ENCODE assay signal across 8 cellular contexts in genomic region chrX:130401415-130402210, GRCh38. TPM values are rescaled to one million over a fixed set of nuclear protein-coding genes. Genes with fewer than 3 reads are reported as not detected.
DNase-seq lines count a peak whose midpoint lies in the region; ATAC-seq and TF ChIP-seq lines count a peak whose summit lies in the region.

Gene RBMX2, plus strand, starts transcription at chrX:130401987. Its CDS starts 46 bp downstream, at chrX:130402033.

- BruUV-seq in IMR-90 (replicated peaks; lab: Mats Ljungman, UMichigan): no TSS peak

- H3K36me3 ChIP-seq in IMR-90 (ENCODE audit: control insufficient read depth, insufficient read depth, low read length) (peaks cover 8% of the 10 kb centered on the region; the same call in 1 of the 2 replicates), muscle layer of duodenum (ENCODE audit: control insufficient read depth in 1 of 2, insufficient read depth in 2 of 2, low read length in 2 of 2) (peaks cover 3 to 10% of the 10 kb centered on the region in 2 donors)

- peak within 1 kb of the TSS; percentile 89 for H3K27ac Mint-ChIP-seq in stimulated activated effector memory CD8-positive, alpha-beta T cell treated with anti-CD3 and anti-CD28 coated beads, Interleukin-12 subunit alpha, Interleukin-12 subunit beta, amount 100 ng/mL, for 72 hours

- H3K4me3 Mint-ChIP-seq in stimulated activated effector memory CD8-positive, alpha-beta T cell treated with anti-CD3 and anti-CD28 coated beads, Interleukin-12 subunit alpha, Interleukin-12 subunit beta, amount 100 ng/mL, for 72 hours: peak within 1 kb of the TSS; percentile 86

- TF ChIP-seq RAD21 in IMR-90 (IDR thresholded peaks at IDR 0.05; ENCODE audit: low read length): no peak

- H3K4me2 ChIP-seq in IMR-90 (ENCODE audit: low read depth, low read length): peak within 1 kb of the TSS; percentile 88

- POLR2A ChIA-PET in IMR-90 (lab: Charles Lee; ENCODE audit: unreplicated experiment): interaction anchor here (0.5 kb wide), 1 partner anchor 223 kb away, joined by 5 read pairs; no protein-coding TSS in a partner anchor

- dilution Hi-C loops in IMR-90 (cut with HindIII; ENCODE audit: low sequenced_read_pairs, unreplicated experiment): no loop called here

- DNase-seq in DMS53 (lab: John Stamatoyannopoulos, UW) (peak; percentile 85), IMR-90 (peak; percentile 61)
- DNase-seq in activated T-cell treated with anti-CD3 and anti-CD28 coated beads, Interleukin-2, amount 50 U/mL, for 48 hours: peak; percentile 69 to 77
- peak; percentile 46 to 75 for DNase-seq in stimulated activated effector memory CD8-positive, alpha-beta T cell treated with anti-CD3 and anti-CD28 coated beads, Interleukin-12 subunit alpha, Interleukin-12 subunit beta, amount 100 ng/mL, for 72 hours (ENCODE audit: low spot score in 2 of 2)

- H3K4ac ChIP-seq in IMR-90 (ENCODE audit: low read depth, low read length): peak within 1 kb of the TSS; percentile 77

- H3K4me1 Mint-ChIP-seq in stimulated activated effector memory CD8-positive, alpha-beta T cell treated with anti-CD3 and anti-CD28 coated beads, Interleukin-12 subunit alpha, Interleukin-12 subunit beta, amount 100 ng/mL, for 72 hours: peaks cover 6% of the 10 kb centered on the region

- ATAC-seq in GM21529 (IDR thresholded peaks at IDR 0.05; ENCODE audit: unreplicated experiment): peak; percentile 95
- peak; percentile 97 for ATAC-seq in IMR-90 (ENCODE audit: low read depth)
- ATAC-seq in esophagus mucosa: peak; percentile 90
- ATAC-seq in stimulated activated effector memory CD8-positive, alpha-beta T cell treated with anti-CD3 and anti-CD28 coated beads, Interleukin-12 subunit alpha, Interleukin-12 subunit beta, amount 100 ng/mL, for 72 hours: peak; percentile 96

- intact Hi-C loops in IMR-90 (cut with micrococcal nuclease): no loop called here

- H3K9me1 ChIP-seq in IMR-90 (ENCODE audit: insufficient read depth, low read length): no peaks in the 10 kb centered on the region

- in situ Hi-C loops in IMR-90 (cut with MboI; ENCODE audit: low sequenced_read_pairs): no loop called here

- WGBS in IMR-90 (ENCODE audit: extremely low coverage in 2 of 2, insufficient read length in 1 of 2), 2 experiments: 26% methylated on average over 21 of the region's 47 CpGs; no CpG with 5 or more reads in 1 of the 2 experiments

- no peak for TF ChIP-seq CTCF in IMR-90 (conservative IDR thresholded peaks at IDR 0.05; ENCODE audit: low read depth, low read length)

- CTCF ChIA-PET in IMR-90 (lab: Yijun Ruan, JAX): interaction anchor here (1.4 kb wide), 1 partner anchor 515 kb away, joined by 4 read pairs; no protein-coding TSS in a partner anchor

- H3K9me3 ChIP-seq in IMR-90 (ENCODE audit: control insufficient read depth, insufficient read depth, low read length): no peaks in the 10 kb centered on the region
- no peaks in the 10 kb centered on the region for H3K9me3 ChIP-seq in muscle layer of duodenum (ENCODE audit: control insufficient read depth in 1 of 2, low read length in 2 of 2)

- H3K23ac ChIP-seq in IMR-90 (ENCODE audit: low read depth, low read length): peak within 1 kb of the TSS; percentile 83

- H2AFZ ChIP-seq in IMR-90 (replicated peaks; ENCODE audit: low read length, poor library complexity): peak within 1 kb of the TSS; percentile 87

- no peaks in the 10 kb centered on the region for H3K9me3 Mint-ChIP-seq in stimulated activated effector memory CD8-positive, alpha-beta T cell treated with anti-CD3 and anti-CD28 coated beads, Interleukin-12 subunit alpha, Interleukin-12 subunit beta, amount 100 ng/mL, for 72 hours

- H3K27me3 ChIP-seq in IMR-90 (ENCODE audit: control insufficient read depth, insufficient read depth, low read length): no peaks in the 10 kb centered on the region; the same call in 1 of the 2 replicates
- no peaks in the 10 kb centered on the region for H3K27me3 ChIP-seq in muscle layer of duodenum (ENCODE audit: low read depth, low read length)

- H3K27ac ChIP-seq in IMR-90 (ENCODE audit: insufficient read depth, low read length) (peak within 1 kb of the TSS; percentile 83), muscle layer of duodenum (ENCODE audit: low read length) (peak within 1 kb of the TSS; percentile 77)

- H3K4me1 ChIP-seq in IMR-90 (ENCODE audit: control insufficient read depth, insufficient read depth, low read length) (no peaks in the 10 kb centered on the region), muscle layer of duodenum (ENCODE audit: control insufficient read depth in 1 of 2, insufficient read depth in 2 of 2, low read length in 2 of 2) (peaks cover 0 to 15% of the 10 kb centered on the region in 2 donors)

- H4K8ac ChIP-seq in IMR-90 (ENCODE audit: low read depth in 2 of 2, low read length in 2 of 2): peak within 1 kb of the TSS; percentile 71 to 95

- H2BK5ac ChIP-seq in IMR-90 (ENCODE audit: low read depth, low read length, poor library complexity, severe bottlenecking): peak within 1 kb of the TSS; percentile 58

- peak within 1 kb of the TSS; percentile 95 for H3K14ac ChIP-seq in IMR-90 (replicated peaks; ENCODE audit: low read depth, low read length)

- TF ChIP-seq POLR2A in IMR-90 (IDR thresholded peaks at IDR 0.05; ENCODE audit: low read depth, low read length): no peak

- H3K36me3 Mint-ChIP-seq in stimulated activated effector memory CD8-positive, alpha-beta T cell treated with anti-CD3 and anti-CD28 coated beads, Interleukin-12 subunit alpha, Interleukin-12 subunit beta, amount 100 ng/mL, for 72 hours: peaks cover 29% of the 10 kb centered on the region

- peak within 1 kb of the TSS; percentile 87 for H3K4me3 ChIP-seq in IMR-90 (ENCODE audit: insufficient read depth, low read depth, low read length)
- peak within 1 kb of the TSS; percentile 75 to 90 for H3K4me3 ChIP-seq in muscle layer of duodenum (ENCODE audit: low read depth in 1 of 2, low read length in 2 of 2)

- no peak within 1 kb of the TSS; the same call in 1 of the 2 replicates for H2AK5ac ChIP-seq in IMR-90 (ENCODE audit: low read depth, low read length)

- H4K20me1 ChIP-seq in IMR-90 (ENCODE audit: insufficient read depth, low read length): no peaks in the 10 kb centered on the region

- peak within 1 kb of the TSS; percentile 50; the same call in 1 of the 2 replicates for H4K91ac ChIP-seq in IMR-90 (ENCODE audit: insufficient read depth, low read depth, low read length)

- H2BK120ac ChIP-seq in IMR-90 (ENCODE audit: low read depth, low read length): no peak within 1 kb of the TSS

- H3K56ac ChIP-seq in IMR-90 (ENCODE audit: extremely low read depth, insufficient read depth, low read length): peak within 1 kb of the TSS; percentile 83; the same call in 1 of the 2 replicates

- H3K79me1 ChIP-seq in IMR-90 (ENCODE audit: low read depth in 1 of 2, low read length in 2 of 2): peaks cover 3 to 10% of the 10 kb centered on the region in 2 experiments; a peak in 2 of 4 replicates

- H2AK9ac ChIP-seq in IMR-90 (replicated peaks; ENCODE audit: low read depth, low read length, poor library complexity): peak within 1 kb of the TSS; percentile 69

- no peak within 1 kb of the TSS for H2BK15ac ChIP-seq in IMR-90 (ENCODE audit: low read depth, low read length)

- H3K18ac ChIP-seq in IMR-90 (ENCODE audit: low read depth, low read length): peak within 1 kb of the TSS; percentile 75

- H4K5ac ChIP-seq in IMR-90 (ENCODE audit: low read depth, low read length): peak within 1 kb of the TSS; percentile 95

- peak within 1 kb of the TSS; percentile 93 for H3K9ac ChIP-seq in IMR-90 (ENCODE audit: low read depth, low read length)

- no peak within 1 kb of the TSS for H2BK20ac ChIP-seq in IMR-90 (ENCODE audit: low read depth, low read length)

TF ChIP-seq in IMR-90, 13 proteins besides CTCF, POLR2A, EP300 and RAD21 (continues in another document):
- TF ChIP-seq SMC3 (IDR thresholded peaks at IDR 0.05; ENCODE audit: low read depth, low read length) (no peak), CHD1 (IDR thresholded peaks at IDR 0.05; ENCODE audit: low read depth, low read length) (no peak), ELK1 (IDR thresholded peaks at IDR 0.05; ENCODE audit: borderline replicate concordance, low read depth, low read length) (no peak), MAZ (IDR thresholded peaks at IDR 0.05; ENCODE audit: borderline replicate concordance, low read depth, low read length) (no peak), CEBPB (IDR thresholded peaks at IDR 0.05; ENCODE audit: low read depth, low read length) (no peak), RCOR1 (IDR thresholded peaks at IDR 0.05; ENCODE audit: insufficient replicate concordance, low read length) (no peak)

TF ChIP-seq in PFSK-1, 5 proteins besides CTCF, POLR2A, EP300 and RAD21 (continues in another document):
- TF ChIP-seq REST (IDR thresholded peaks at IDR 0.05; ENCODE audit: insufficient read depth in 1 of 2, low read depth in 2 of 2, low read length in 2 of 2) (0 out of 4 replicates have a peak, but pooled peaks of 1 of the 2 experiments have one; percentile 14), TAF1 (IDR thresholded peaks at IDR 0.05; ENCODE audit: borderline replicate concordance, insufficient read depth, low read length) (peak; percentile 55; the same call in 1 of the 2 replicates), POLR2AphosphoS5 (IDR thresholded peaks at IDR 0.05; ENCODE audit: low read depth, low read length) (peak; percentile 83)

RNA-seq across cellular contexts. Expression of gene RBMX2, which starts in this region (rescaled TPM):
- total RNA-seq in IMR-90 (2012; rRNA removed) (8.8 and 18.1 TPM in 2 replicates), esophagus mucosa (11.4 TPM)
- polyA plus RNA-seq in IMR-90 (2012; rRNA removed): 10.9 and 11.4 TPM in 2 replicates
- polyA plus RNA-seq in IMR-90 (2012; cell fraction: cytosol; rRNA removed): 2.7 and 4.5 TPM in 2 replicates
- polyA plus RNA-seq in IMR-90 (2012; cell fraction: nucleus; rRNA removed; ENCODE audit: low replicate concordance): 2.0 and 9.3 TPM in 2 replicates
- polyA plus RNA-seq in PFSK-1 (2012; ENCODE audit: insufficient read length, low read depth): 25.6 TPM

Comparison
In these comparisons a context has a peak if more than half of its experiments do, and no peak if none do; other contexts are left out.
1. Peak in every context shown above with its lines: DNase-seq, ATAC-seq, H3K4me3 ChIP-seq and H3K27ac ChIP-seq.